30 cellular contexts compared by ENCODE assay signal in genomic region chr9:97742545-97742944, GRCh38.
"Had no signal": no experiment of that assay in that cellular context is flagged by ENCODE, and none has a peak within 500 bp of the region (broad histone marks: within the 10 kb centered on the region; RNA-seq: fewer than 3 reads in every experiment).

No MANE protein-coding gene starts in this region.

- H3K9me3 ChIP-seq: SJCRH30 had no signal

- H3K27ac ChIP-seq: brain microvascular endothelial cell, SJCRH30, SK-N-MC, WERI-Rb-1 had no signal

- H3K4me3 ChIP-seq: SJCRH30, SK-N-MC had no signal

- H3K27me3 ChIP-seq: SJCRH30 had no signal

- DNase-seq: activated CD4-positive, alpha-beta memory T cell treated with anti-CD3 and anti-CD28 coated beads, Interleukin-2, amount 10 ng/mL, durations not matched to agents 7 days and 5 days; activated CD4-positive, alpha-beta T cell treated with anti-CD3 and anti-CD28 coated beads for 1 hour; activated CD4-positive, alpha-beta T cell treated with anti-CD3 and anti-CD28 coated beads for 48 hours; activated CD4-positive, CD25-positive, alpha-beta regulatory T cell; activated effector memory CD4-positive, alpha-beta T cell treated with anti-CD3 and anti-CD28 coated beads, Interleukin-2, amount 50 U/mL, for 16 hours; activated naive CD4-positive, alpha-beta T cell; activated naive CD4-positive, alpha-beta T cell treated with anti-CD3 and anti-CD28 coated beads, Interleukin-2, amount 50 U/mL, for 16 hours; activated naive CD8-positive, alpha-beta T cell treated with anti-CD3 and anti-CD28 coated beads for 36 hours; activated T-cell treated with anti-CD3 and anti-CD28 coated beads, Interleukin-2, amount 50 U/mL, for 1 hour; activated T-cell treated with anti-CD3 and anti-CD28 coated beads, Interleukin-2, amount 50 U/mL, for 72 hours; amniotic stem cell; aorta; brain microvascular endothelial cell; Karpas-422; NCI-H1048; NCI-H1105 treated with DMSO at 0.1 percent for 48 hours; NCI-H1436; NCI-H1694; NCI-H1930; NCI-H2081 treated with DMSO at 0.1 percent for 48 hours; NCI-H226; NCI-H446 treated with DMSO at 0.1 percent for 48 hours; NCI-H524; SHP77; SJCRH30; T1000; WERI-Rb-1 had no signal

- ATAC-seq: activated T-cell treated with anti-CD3 and anti-CD28 coated beads, Interleukin-2, amount 50 U/mL, for 72 hours; activated T-helper 17 cell treated with anti-CD3 and anti-CD28 coated beads, Interleukin-2, amount 50 U/mL, for 72 hours; Panc1 had no signal

- H3K36me3 ChIP-seq: brain microvascular endothelial cell, SJCRH30, WERI-Rb-1 had no signal
